9 cellular contexts compared by ENCODE assay signal in genomic region chr14:85074955-85075354, GRCh38.
"Had no signal": no experiment of that assay in that cellular context is flagged by ENCODE, and none has a peak within 500 bp of the region (broad histone marks: within the 10 kb centered on the region; RNA-seq: fewer than 3 reads in every experiment).

No MANE protein-coding gene starts in this region.

- H3K4me2 ChIP-seq: GM23338 had no signal

- H3K4me1 Mint-ChIP-seq: GM23338, H9 had no signal

- ATAC-seq: GM23338, HCT116 had no signal

- H3K9me3 ChIP-seq: HAP-1 had no signal

- H3K4me1 ChIP-seq: HAP-1 had no signal

- H3K9me3 Mint-ChIP-seq: GM23338, H9, HFFc6 had no signal

- H3K27ac ChIP-seq: GM23248 had no signal

- H3K4me3 Mint-ChIP-seq: GM23338, H9, HFFc6 had no signal

- H2AFZ ChIP-seq: GM23248, GM23338 had no signal

- H3K36me3 ChIP-seq: HAP-1 had no signal

- H3K4me3 ChIP-seq: GM23248, GM23338, HAP-1 had no signal

- DNase-seq: GM23248, GOT3, H7, H9, HCEC 1CT, HFFc6 had no signal

- H3K9ac ChIP-seq: GM23248 had no signal

- H3K27ac Mint-ChIP-seq: GM23338, H9, HFFc6 had no signal
